ENCODE assay signal across 1 cellular context in the genomic region with DNA sequence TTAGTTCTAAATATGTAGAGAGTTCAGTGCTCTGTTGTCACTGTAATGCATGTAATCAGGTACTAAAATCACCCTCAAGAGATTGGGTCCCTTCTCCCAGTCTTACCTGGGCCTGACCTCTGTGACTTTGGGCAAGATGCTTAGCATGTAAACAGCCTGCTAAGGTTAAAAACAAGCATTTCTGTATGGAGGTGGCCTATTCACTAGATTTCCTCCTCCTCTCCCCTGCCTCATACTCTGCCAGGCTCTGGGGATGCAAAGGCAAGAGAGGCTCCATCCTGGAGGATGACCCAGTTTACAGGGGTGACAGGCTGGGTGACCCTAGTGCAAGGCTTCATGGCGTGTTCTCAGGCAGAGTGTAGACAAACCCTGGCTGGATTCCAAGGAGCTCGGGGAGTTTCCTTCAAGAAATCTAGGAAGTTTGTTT.
TF ChIP-seq lines count a peak whose summit lies in the region.

No MANE protein-coding gene starts in this region.

TF ChIP-seq in HCT116, 20 proteins besides CTCF, POLR2A, EP300 and RAD21 (continued from another document):
- TF ChIP-seq, protein P1, sequence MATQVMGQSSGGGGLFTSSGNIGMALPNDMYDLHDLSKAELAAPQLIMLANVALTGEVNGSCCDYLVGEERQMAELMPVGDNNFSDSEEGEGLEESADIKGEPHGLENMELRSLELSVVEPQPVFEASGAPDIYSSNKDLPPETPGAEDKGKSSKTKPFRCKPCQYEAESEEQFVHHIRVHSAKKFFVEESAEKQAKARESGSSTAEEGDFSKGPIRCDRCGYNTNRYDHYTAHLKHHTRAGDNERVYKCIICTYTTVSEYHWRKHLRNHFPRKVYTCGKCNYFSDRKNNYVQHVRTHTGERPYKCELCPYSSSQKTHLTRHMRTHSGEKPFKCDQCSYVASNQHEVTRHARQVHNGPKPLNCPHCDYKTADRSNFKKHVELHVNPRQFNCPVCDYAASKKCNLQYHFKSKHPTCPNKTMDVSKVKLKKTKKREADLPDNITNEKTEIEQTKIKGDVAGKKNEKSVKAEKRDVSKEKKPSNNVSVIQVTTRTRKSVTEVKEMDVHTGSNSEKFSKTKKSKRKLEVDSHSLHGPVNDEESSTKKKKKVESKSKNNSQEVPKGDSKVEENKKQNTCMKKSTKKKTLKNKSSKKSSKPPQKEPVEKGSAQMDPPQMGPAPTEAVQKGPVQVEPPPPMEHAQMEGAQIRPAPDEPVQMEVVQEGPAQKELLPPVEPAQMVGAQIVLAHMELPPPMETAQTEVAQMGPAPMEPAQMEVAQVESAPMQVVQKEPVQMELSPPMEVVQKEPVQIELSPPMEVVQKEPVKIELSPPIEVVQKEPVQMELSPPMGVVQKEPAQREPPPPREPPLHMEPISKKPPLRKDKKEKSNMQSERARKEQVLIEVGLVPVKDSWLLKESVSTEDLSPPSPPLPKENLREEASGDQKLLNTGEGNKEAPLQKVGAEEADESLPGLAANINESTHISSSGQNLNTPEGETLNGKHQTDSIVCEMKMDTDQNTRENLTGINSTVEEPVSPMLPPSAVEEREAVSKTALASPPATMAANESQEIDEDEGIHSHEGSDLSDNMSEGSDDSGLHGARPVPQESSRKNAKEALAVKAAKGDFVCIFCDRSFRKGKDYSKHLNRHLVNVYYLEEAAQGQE (IDR thresholded peaks at IDR 0.05; ENCODE audit: low read depth), result no peak
- TF ChIP-seq CBX3 (IDR thresholded peaks at IDR 0.05; ENCODE audit: low read depth) (no peak), EZH2 (IDR thresholded peaks at IDR 0.05) (no peak), EZH2phosphoT487 (IDR thresholded peaks at IDR 0.05; ENCODE audit: borderline replicate concordance) (no peak), FOSL1 (IDR thresholded peaks at IDR 0.05; ENCODE audit: low read depth) (no peak)
